Comparison of ENCODE assay signal across 16 cellular contexts in genomic region chr9:96064838-96065481, GRCh38.
"Had no signal": no experiment of that assay in that cellular context is flagged by ENCODE, and none has a peak within 500 bp of the region (broad histone marks: within the 10 kb centered on the region; RNA-seq: fewer than 3 reads in every experiment).

No MANE protein-coding gene starts in this region.

- H3K27ac Mint-ChIP-seq: mesothelial cell of epicardium, T-cell had no signal

- H3K4me3 ChIP-seq: ovary, sigmoid colon, thoracic aorta had no signal

- H3K27me3 ChIP-seq: ovary, sigmoid colon had no signal

- ATAC-seq: activated T-cell treated with anti-CD3 and anti-CD28 coated beads, Interleukin-2, amount 50 U/mL, for 4 hours; foreskin keratinocyte; T-cell had no signal

- H3K4me3 Mint-ChIP-seq: activated T-cell treated with anti-CD3 and anti-CD28 coated beads, Interleukin-2, amount 50 U/mL, for 4 hours; mesothelial cell of epicardium; T-cell had no signal

- H3K27ac ChIP-seq: foreskin keratinocyte, ovary, sigmoid colon, thoracic aorta had no signal

- H3K4me1 ChIP-seq: foreskin keratinocyte had no signal

- H3K36me3 ChIP-seq: ovary, sigmoid colon, thoracic aorta had no signal

- H3K9me3 ChIP-seq: ovary, sigmoid colon, thoracic aorta had no signal

- DNase-seq: activated CD4-positive, alpha-beta T cell treated with anti-CD3 and anti-CD28 coated beads, Interleukin-2, amount 50 U/mL, for 4 hours; activated CD4-positive, CD25-positive, alpha-beta regulatory T cell treated with anti-CD3 and anti-CD28 coated beads, Interleukin-2, amount 50 U/mL, for 72 hours; activated effector memory CD4-positive, alpha-beta T cell treated with Interleukin-2 at 50 U/mL for 16 hours; activated naive CD4-positive, alpha-beta T cell treated with anti-CD3 and anti-CD28 coated beads, Interleukin-2, amount 50 U/mL, for 16 hours; activated T-cell treated with anti-CD3 and anti-CD28 coated beads, Interleukin-2, amount 50 U/mL, for 4 hours; effector CD4-positive, alpha-beta T cell; foreskin keratinocyte; glutamatergic neuron; kidney glomerular epithelial cell; ovary; sigmoid colon; stimulated activated CD4-positive, alpha-beta T cell treated with anti-CD3 and anti-CD28 coated beads, Interleukin-2, amount 100 ng/mL, for 24 hours; T-cell; T-helper 9 cell had no signal

- H3K36me3 Mint-ChIP-seq: mesothelial cell of epicardium, T-cell had no signal

- H3K9me3 Mint-ChIP-seq: activated T-cell treated with anti-CD3 and anti-CD28 coated beads, Interleukin-2, amount 50 U/mL, for 4 hours; mesothelial cell of epicardium; T-cell had no signal
